Comparison of ENCODE assay signal across 6 cellular contexts in the genomic region with DNA sequence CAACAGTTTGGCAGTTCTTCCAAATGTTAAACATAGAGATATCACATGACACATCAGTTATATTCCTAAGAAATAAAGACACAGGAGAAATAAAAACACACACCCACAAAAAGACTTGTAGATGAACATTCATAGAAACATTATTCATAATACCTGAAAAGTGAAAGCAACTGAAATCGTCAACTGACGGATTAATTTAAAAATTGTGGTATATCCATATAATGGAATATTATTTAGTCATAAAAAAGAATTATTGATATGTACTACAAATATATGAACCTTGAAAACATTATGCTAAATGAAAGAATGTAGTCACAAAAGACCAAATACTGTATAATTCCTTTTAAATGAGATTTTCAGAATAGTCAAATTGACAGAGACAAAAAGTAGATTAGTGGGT.
"Had no signal": no experiment of that assay in that cellular context is flagged by ENCODE, and none has a peak within 500 bp of the region (broad histone marks: within the 10 kb centered on the region; RNA-seq: fewer than 3 reads in every experiment).

No MANE protein-coding gene starts in this region.

- DNase-seq: IMR-90, KBM-7 had no signal

- H3K4me3 ChIP-seq: K562 had no signal

- H3K27ac ChIP-seq: HL-60 had no signal

- ATAC-seq: HepG2, K562 had no signal

- FAIRE-seq: HepG2, HTR-8/SVneo, K562 had no signal
